ENCODE assay signal across 9 cellular contexts in genomic region chr19:18701250-18701608, GRCh38. TPM values are rescaled to one million over a fixed set of nuclear protein-coding genes. Genes with fewer than 3 reads are reported as not detected.
DNase-seq lines count a peak whose midpoint lies in the region; ATAC-seq and TF ChIP-seq lines count a peak whose summit lies in the region.
"Had no signal": no experiment of that assay in that cellular context is flagged by ENCODE, and none has a peak within 500 bp of the region (broad histone marks: within the 10 kb centered on the region; RNA-seq: fewer than 3 reads in every experiment).

No MANE protein-coding gene starts in this region.

- H3K9me3 Mint-ChIP-seq in CD4-positive, alpha-beta memory T cell = no peaks in the 10 kb centered on the region

- H3K9ac ChIP-seq in GM23248 = no peak overlapping the region
- no peak overlapping the region for H3K9ac ChIP-seq in iPS-15b (ENCODE audit: low read depth, low read length)

- H3K27me3 Mint-ChIP-seq in CD4-positive, alpha-beta memory T cell = no peaks in the 10 kb centered on the region

- CTCF ChIA-PET in CD4-positive, alpha-beta memory T cell (lab: Charles Lee; ENCODE audit: partially characterized antibody) = interaction anchor here (0.9 kb wide), 1 partner anchor 131 kb away, joined by 3 read pairs; the partner anchor contains the start of gene UPF1

- H3K4me1 Mint-ChIP-seq in CD4-positive, alpha-beta memory T cell = peaks cover 21 to 45% (median 33%) of the 10 kb centered on the region in 4 donors

- no peaks in the 10 kb centered on the region for H3K36me3 ChIP-seq in CD4-positive, alpha-beta memory T cell (ENCODE audit: insufficient read depth, low read length)
- H3K36me3 ChIP-seq in GM23248 (ENCODE audit: low read depth) (no peaks in the 10 kb centered on the region), iPS-15b (ENCODE audit: control insufficient read depth, insufficient read depth, low read length) (no peaks in the 10 kb centered on the region), upper lobe of right lung (no peaks in the 10 kb centered on the region)

- POLR2A ChIA-PET in CD4-positive, alpha-beta memory T cell (lab: Charles Lee; ENCODE audit: partially characterized antibody) = interaction anchor here (1.0 to 1.8 kb wide), 5 partner anchors 9 to 131 kb away, joined by 3 to 5 read pairs (median 4); partner anchors contain the start of gene UPF1

- no peak for DNase-seq in CD4-positive, alpha-beta memory T cell
- DNase-seq in GM23248 (no peak), upper lobe of right lung (no peak), HPDE6-E6E7 (ENCODE audit: extremely low spot score) (no peak), NCI-H2081 treated with DMSO at 0.1 percent for 48 hours (lab: John Stamatoyannopoulos, UW) (no peak)

- H3K79me2 ChIP-seq in GM23248 (ENCODE audit: insufficient read depth) = peaks cover 66% of the 10 kb centered on the region

- peak overlapping the region; percentile 87 to 93 (median 90) for H3K4me3 Mint-ChIP-seq in CD4-positive, alpha-beta memory T cell

- WGBS in GM23248 (ENCODE audit: low coverage in 1 of 2, low lambda C conversion rate in 2 of 2, missing lambda C conversion rate in 2 of 2), 2 experiments = 16 to 18% methylated on average over 7 of the region's 7 CpGs

- H3K36me3 Mint-ChIP-seq in CD4-positive, alpha-beta memory T cell = no peaks in the 10 kb centered on the region

- peak overlapping the region; percentile 82 for H3K4me2 ChIP-seq in GM23248 (ENCODE audit: unreplicated experiment)

- no peaks in the 10 kb centered on the region for H3K9me3 ChIP-seq in CD4-positive, alpha-beta memory T cell (ENCODE audit: control insufficient read depth in 1 of 2, low read length in 2 of 2)
- H3K9me3 ChIP-seq in GM23248 (ENCODE audit: low read depth) = no peaks in the 10 kb centered on the region
- no peaks in the 10 kb centered on the region for H3K9me3 ChIP-seq in iPS-15b (ENCODE audit: control insufficient read depth, insufficient read depth, low read length)
- no peaks in the 10 kb centered on the region for H3K9me3 ChIP-seq in upper lobe of right lung

- no peaks in the 10 kb centered on the region for H3K9me2 ChIP-seq in GM23248 (ENCODE audit: insufficient read depth)

- TF ChIP-seq CTCF in upper lobe of right lung (IDR thresholded peaks at IDR 0.05) = no peak

- peak overlapping the region; percentile 86 to 95 (median 88) for H3K27ac Mint-ChIP-seq in CD4-positive, alpha-beta memory T cell

- peaks cover 37% of the 10 kb centered on the region for H3K4me1 ChIP-seq in CD4-positive, alpha-beta memory T cell (ENCODE audit: insufficient read depth, low read length)
- peaks cover 6% of the 10 kb centered on the region; the same call in 1 of the 2 replicates for H3K4me1 ChIP-seq in GM23248 (ENCODE audit: insufficient read depth)
- no peaks in the 10 kb centered on the region for H3K4me1 ChIP-seq in iPS-15b (ENCODE audit: control insufficient read depth, insufficient read depth, low read length)
- H3K4me1 ChIP-seq in upper lobe of right lung = peaks cover 15% of the 10 kb centered on the region

- peak overlapping the region; percentile 82 for H2AFZ ChIP-seq in GM23248

- no peaks in the 10 kb centered on the region for H3K27me3 ChIP-seq in CD4-positive, alpha-beta memory T cell (ENCODE audit: insufficient read depth, low read length)
- H3K27me3 ChIP-seq in GM23248 (replicated peaks; ENCODE audit: insufficient read depth) (no peaks in the 10 kb centered on the region), iPS-15b (ENCODE audit: control insufficient read depth, insufficient read depth, low read length) (no peaks in the 10 kb centered on the region), upper lobe of right lung (no peaks in the 10 kb centered on the region)

- intact Hi-C loops in CD4-positive, alpha-beta memory T cell (cut with micrococcal nuclease) = loop anchor here (2.0 kb wide), 2 partner anchors 18 to 64 kb away; partner anchors contain the start of genes CRTC1 and KLHL26
- intact Hi-C loops in upper lobe of right lung (cut with DNase I) = no loop called here

- no peaks in the 10 kb centered on the region; the same call in 1 of the 2 replicates for H4K20me1 ChIP-seq in GM23248 (ENCODE audit: insufficient read depth)

- H3F3A ChIP-seq in GM23248 (ENCODE audit: insufficient read depth) = no peaks in the 10 kb centered on the region; the same call in 1 of the 2 replicates

- in situ Hi-C loops in GM23248 (cut with MboI) = no loop called here

- ATAC-seq in SK-N-SH treated with all-trans-retinoic acid at 6 μM for 48 hours = peak; percentile 14
- ATAC-seq in upper lobe of right lung = no peak
- no peak for ATAC-seq in HG02981 (IDR thresholded peaks at IDR 0.05; ENCODE audit: unreplicated experiment)
- ATAC-seq: HCT116 had no signal

- peak overlapping the region; percentile 57 to 88 for H3K4me3 ChIP-seq in CD4-positive, alpha-beta memory T cell (ENCODE audit: low read length in 2 of 2)
- H3K4me3 ChIP-seq in GM23248 (peak overlapping the region; percentile 70), iPS-15b (ENCODE audit: low read depth, low read length) (peak overlapping the region; percentile 18), upper lobe of right lung (peak overlapping the region; percentile 47)

- H3K27ac ChIP-seq in CD4-positive, alpha-beta memory T cell (ENCODE audit: low read depth, low read length) = peak overlapping the region; percentile 71
- H3K27ac ChIP-seq in GM23248 = peak overlapping the region; percentile 49; the same call in 1 of the 2 replicates
- peak overlapping the region; percentile 12 for H3K27ac ChIP-seq in upper lobe of right lung

TF ChIP-seq in SK-N-SH treated with all-trans-retinoic acid at 6 μM for 48 hours, 23 proteins besides CTCF, POLR2A, EP300 and RAD21:
- no peak for TF ChIP-seq ZNF565 (CRISPR knock-in tag; conservative IDR thresholded peaks at IDR 0.05; ENCODE audit: low read depth)
- no peak for TF ChIP-seq PPARA (CRISPR knock-in tag; IDR thresholded peaks at IDR 0.05; ENCODE audit: borderline replicate concordance)
- TF ChIP-seq ZNF70 (CRISPR knock-in tag; IDR thresholded peaks at IDR 0.05) = peak; percentile 70
- no peak for TF ChIP-seq ZNF8 (CRISPR knock-in tag; IDR thresholded peaks at IDR 0.05)
- TF ChIP-seq TCF4 (CRISPR knock-in tag; IDR thresholded peaks at IDR 0.05; ENCODE audit: borderline replicate concordance) = no peak

RNA-seq across cellular contexts. Expression of gene CRTC1, which starts 17.7 kb away (rescaled TPM):
- 10 to 100 TPM; 19.6 to 20.8 TPM for total RNA-seq in CD4-positive, alpha-beta memory T cell
- 1 to 10 TPM in 1 of 2 donors, not detected in 1; 1.7 TPM for polyA plus RNA-seq in CD4-positive, alpha-beta memory T cell
- total RNA-seq in GM23248 (2014; rRNA removed; shearing (Covaris generic)) = 1.2 and 1.4 TPM in 2 replicates
- 4.0 and 5.1 TPM in 2 replicates for polyA plus RNA-seq in GM23248 (2016; fragmentation: Nextera tagmentation; extraction: Ambion mirVana)
- total RNA-seq in upper lobe of right lung = 13.8 TPM

Comparison
In these comparisons a context has a peak if more than half of its experiments do, and no peak if none do; other contexts are left out.
1. H3K27ac ChIP-seq: peak in every context shown above with its lines; median percentile 71 in CD4-positive, alpha-beta memory T cell; 49 in GM23248; 12 in upper lobe of right lung.
2. H3K4me3 ChIP-seq: peak in every context shown above with its lines; median percentile 72 in CD4-positive, alpha-beta memory T cell; 70 in GM23248; 47 in upper lobe of right lung; 18 in iPS-15b.